In the genomic region with DNA sequence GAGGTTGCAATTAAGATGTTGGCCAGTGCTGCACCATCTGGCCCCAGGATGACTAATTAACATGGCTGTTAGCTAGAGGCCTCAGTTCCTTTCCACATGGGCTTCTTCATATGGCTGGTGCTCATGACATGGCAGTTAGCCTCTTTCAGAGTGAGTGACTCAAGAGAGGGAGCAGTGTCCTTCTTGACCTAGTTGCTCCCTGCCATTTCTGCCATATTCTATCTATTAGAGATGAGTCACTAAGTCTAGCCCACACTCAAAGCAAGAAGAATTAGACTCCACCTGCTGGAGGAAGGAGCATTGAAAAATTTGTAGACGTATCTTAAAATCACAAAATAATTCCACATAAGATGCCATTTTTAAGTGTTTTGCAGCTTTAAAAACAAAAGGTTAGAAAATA, we compare ENCODE assay signal across 18 cellular contexts.
"Had no signal": no experiment of that assay in that cellular context is flagged by ENCODE, and none has a peak within 500 bp of the region (broad histone marks: within the 10 kb centered on the region; RNA-seq: fewer than 3 reads in every experiment).

No MANE protein-coding gene starts in this region.

- H3K36me3 ChIP-seq: colonic mucosa, gastrocnemius medialis, lower lobe of right lung, sigmoid colon, spleen, suprapubic skin had no signal

- H3K4me1 Mint-ChIP-seq: activated naive CD8-positive, alpha-beta T cell treated with anti-CD3 and anti-CD28 coated beads for 36 hours; mesothelial cell of epicardium had no signal

- H3K4me3 Mint-ChIP-seq: activated naive CD8-positive, alpha-beta T cell treated with anti-CD3 and anti-CD28 coated beads for 36 hours; mesothelial cell of epicardium; stimulated activated naive CD8-positive, alpha-beta T cell treated with anti-CD3 and anti-CD28 coated beads, Interleukin-15, Interleukin-2, amounts not matched to agents 100 ng/mL and 50 ng/mL, for 24 hours had no signal

- H3K36me3 Mint-ChIP-seq: activated naive CD8-positive, alpha-beta T cell treated with anti-CD3 and anti-CD28 coated beads for 36 hours; mesothelial cell of epicardium had no signal

- H3K4me3 ChIP-seq: body of pancreas, colonic mucosa, gastrocnemius medialis, lower lobe of right lung, sigmoid colon, spleen, suprapubic skin had no signal

- H3K4me1 ChIP-seq: body of pancreas, colonic mucosa, gastrocnemius medialis, lower lobe of right lung, sigmoid colon, spleen, suprapubic skin had no signal

- DNase-seq: activated CD4-positive, alpha-beta T cell treated with anti-CD3 and anti-CD28 coated beads, Interleukin-2, amount 50 U/mL, for 1 hour; activated CD8-positive, alpha-beta memory T cell treated with anti-CD3 and anti-CD28 coated beads for 24 hours; activated gamma-delta T cell treated with Interleukin-2 at 50 U/mL for 16 hours; activated naive CD8-positive, alpha-beta T cell treated with anti-CD3 and anti-CD28 coated beads for 36 hours; amygdala; body of pancreas; central memory CD4-positive, alpha-beta T cell; colonic mucosa; gastrocnemius medialis; left colon; lower lobe of right lung; sigmoid colon; spleen; trophoblast cell had no signal

- H3K9me3 ChIP-seq: body of pancreas, colonic mucosa, gastrocnemius medialis, sigmoid colon, suprapubic skin had no signal

- H3K27me3 ChIP-seq: body of pancreas, colonic mucosa, gastrocnemius medialis, sigmoid colon, spleen, suprapubic skin had no signal

- H3K27me3 Mint-ChIP-seq: activated naive CD8-positive, alpha-beta T cell treated with anti-CD3 and anti-CD28 coated beads for 36 hours; stimulated activated naive CD8-positive, alpha-beta T cell treated with anti-CD3 and anti-CD28 coated beads, Interleukin-15, Interleukin-2, amounts not matched to agents 100 ng/mL and 50 ng/mL, for 24 hours had no signal

- H3K27ac Mint-ChIP-seq: activated naive CD8-positive, alpha-beta T cell treated with anti-CD3 and anti-CD28 coated beads for 36 hours; mesothelial cell of epicardium; stimulated activated naive CD8-positive, alpha-beta T cell treated with anti-CD3 and anti-CD28 coated beads, Interleukin-15, Interleukin-2, amounts not matched to agents 100 ng/mL and 50 ng/mL, for 24 hours had no signal

- ATAC-seq: activated CD4-positive, CD25-positive, alpha-beta regulatory T cell treated with anti-CD3 and anti-CD28 coated beads, Interleukin-2, amount 50 U/mL, for 24 hours; body of pancreas; gastrocnemius medialis; left colon; lower lobe of right lung had no signal

- H3K27ac ChIP-seq: body of pancreas, colonic mucosa, gastrocnemius medialis, lower lobe of right lung, sigmoid colon, spleen, suprapubic skin had no signal
